Comparison of ENCODE assay signal across 1 cellular context in genomic region chr5:78495800-78496199, GRCh38.
TF ChIP-seq lines count a peak whose summit lies in the region.

No MANE protein-coding gene starts in this region.

TF ChIP-seq in SK-N-SH treated with all-trans-retinoic acid at 6 μM for 48 hours, 23 proteins besides CTCF, POLR2A, EP300 and RAD21 (continued from another document):
- no peak for TF ChIP-seq POU6F1 (CRISPR knock-in tag; IDR thresholded peaks at IDR 0.05; ENCODE audit: borderline replicate concordance, low read depth)
- TF ChIP-seq CSDC2 (CRISPR knock-in tag; IDR thresholded peaks at IDR 0.05): no peak
- no peak for TF ChIP-seq CSRNP3 (CRISPR knock-in tag; IDR thresholded peaks at IDR 0.05)
- no peak for TF ChIP-seq PPARA (CRISPR knock-in tag; IDR thresholded peaks at IDR 0.05; ENCODE audit: borderline replicate concordance)
- no peak for TF ChIP-seq TSHZ2 (CRISPR knock-in tag; IDR thresholded peaks at IDR 0.05)
- TF ChIP-seq RARB (CRISPR knock-in tag; IDR thresholded peaks at IDR 0.05): no peak
- no peak for TF ChIP-seq BACH2 (CRISPR knock-in tag; IDR thresholded peaks at IDR 0.05; ENCODE audit: borderline replicate concordance)
- no peak for TF ChIP-seq CREB5 (CRISPR knock-in tag; IDR thresholded peaks at IDR 0.05; ENCODE audit: low read depth)
- no peak for TF ChIP-seq ISL1 (CRISPR knock-in tag; IDR thresholded peaks at IDR 0.05)
